In genomic region chr12:5139751-5140150, GRCh38 we compare ENCODE assay signal across 19 cellular contexts.
DNase-seq lines count a peak whose midpoint lies in the region; ATAC-seq, FAIRE-seq and TF ChIP-seq lines count a peak whose summit lies in the region.
"Had no signal": no experiment of that assay in that cellular context is flagged by ENCODE, and none has a peak within 500 bp of the region (broad histone marks: within the 10 kb centered on the region; RNA-seq: fewer than 3 reads in every experiment).

No MANE protein-coding gene starts in this region.

- in situ Hi-C loops in IMR-90 (cut with MboI; ENCODE audit: low sequenced_read_pairs), result no loop called here

- 0 out of 2 replicates have a peak overlapping the region, but pooled peaks have one; percentile 14 for H3K23ac ChIP-seq in IMR-90 (ENCODE audit: low read depth, low read length)
- no peak overlapping the region for H3K23ac ChIP-seq in H1 (ENCODE audit: insufficient read length)

- WGBS in IMR-90 (ENCODE audit: extremely low coverage in 2 of 2, insufficient read length in 1 of 2), 2 experiments, result 57% methylated on average over 1 of the region's 6 CpGs; no CpG with 5 or more reads in 1 of the 2 experiments
- WGBS in H1 (ENCODE audit: extremely low coverage in 1 of 2, insufficient coverage in 1 of 2, insufficient read length in 1 of 2, insufficient replicate concordance in 2 of 2, low coverage in 1 of 2, low lambda C conversion rate in 2 of 2, missing lambda C conversion rate in 1 of 2), 2 experiments, result 88% methylated on average over 6 of the region's 6 CpGs; no CpG with 5 or more reads in 1 of the 2 experiments

- DNase-seq in DMS53 (lab: John Stamatoyannopoulos, UW) (peak; percentile 72), DMS53 treated with DMSO at 0.1 percent for 48 hours (lab: John Stamatoyannopoulos, UW; ENCODE audit: unreplicated experiment) (no peak), IMR-90 (no peak), H1 (ENCODE audit: low read depth in 1 of 2, low spot score in 2 of 2) (no peak), thoracic aorta (ENCODE audit: low spot score) (no peak), PC-9 (no peak)
- DNase-seq: AML-193; Caco-2; CD4-positive, alpha-beta T cell; DMS79 treated with DMSO at 0.1 percent for 48 hours; GF-D8; H7 had no signal

- H3K9ac ChIP-seq in IMR-90 (ENCODE audit: low read depth, low read length) (no peak overlapping the region), H1 (replicated peaks in 1 of 4; ENCODE audit: extremely low read depth in 1 of 4, low read depth in 3 of 4, low read length in 3 of 4) (no peak overlapping the region)

- H3K4ac ChIP-seq in IMR-90 (ENCODE audit: low read depth, low read length) (peak overlapping the region; percentile 45; the same call in 1 of the 2 replicates), H1 (replicated peaks; ENCODE audit: insufficient read length, low read depth, low read length) (no peak overlapping the region)

- H3K4me3 ChIP-seq in IMR-90 (ENCODE audit: insufficient read depth, low read depth, low read length), result no peak overlapping the region
- no peak overlapping the region for H3K4me3 ChIP-seq in H1 (ENCODE audit: extremely low read depth in 1 of 4, insufficient read depth in 2 of 4, low read depth in 3 of 4, low read length in 4 of 4)
- no peak overlapping the region for H3K4me3 ChIP-seq in thoracic aorta
- H3K4me3 ChIP-seq in PC-9, result no peak overlapping the region
- H3K4me3 ChIP-seq: A549 had no signal

- dilution Hi-C loops in IMR-90 (cut with HindIII; ENCODE audit: low sequenced_read_pairs, unreplicated experiment), result no loop called here

- H3K23me2 ChIP-seq in H1 (ENCODE audit: low read depth, low read length), result peaks cover 2% of the 10 kb centered on the region; the same call in 1 of the 2 replicates

- no peaks in the 10 kb centered on the region for H3K79me2 ChIP-seq in H1 (ENCODE audit: control insufficient read depth in 1 of 2, insufficient read depth in 2 of 2, low read length in 2 of 2)
- no peaks in the 10 kb centered on the region for H3K79me2 ChIP-seq in PC-9 (ENCODE audit: low read depth)

- H2BK20ac ChIP-seq in IMR-90 (ENCODE audit: low read depth, low read length) (peak overlapping the region; percentile 29; the same call in 1 of the 2 replicates), H1 (ENCODE audit: low read length) (no peak overlapping the region)

- H3K9me2 ChIP-seq in PC-9 (ENCODE audit: insufficient read depth), result no peaks in the 10 kb centered on the region

- intact Hi-C loops in IMR-90 (cut with micrococcal nuclease), result no loop called here
- intact Hi-C loops in PC-9 (cut with micrococcal nuclease; ENCODE audit: unreplicated experiment), result no loop called here

- no peak overlapping the region for H3K56ac ChIP-seq in IMR-90 (ENCODE audit: extremely low read depth, insufficient read depth, low read length)
- H3K56ac ChIP-seq in H1 (replicated peaks; ENCODE audit: insufficient read length, low read depth, low read length), result no peak overlapping the region

- peak overlapping the region; percentile 76 for H2BK5ac ChIP-seq in IMR-90 (ENCODE audit: low read depth, low read length, poor library complexity, severe bottlenecking)
- 0 out of 2 replicates have a peak overlapping the region, but pooled peaks have one; percentile 11 for H2BK5ac ChIP-seq in H1 (ENCODE audit: low read depth, low read length)

- H3K18ac ChIP-seq in IMR-90 (ENCODE audit: low read depth, low read length) (peak overlapping the region; percentile 96; the same call in 1 of the 2 replicates), H1 (ENCODE audit: extremely low read depth, low read length) (no peak overlapping the region)

- CTCF ChIA-PET in IMR-90 (lab: Yijun Ruan, JAX), result interaction anchor here (1.6 kb wide), 1 partner anchor 12 kb away, joined by 7 read pairs; no protein-coding TSS in a partner anchor
- CTCF ChIA-PET in H1 (lab: Charles Lee; ENCODE audit: partially characterized antibody), result no interaction called here
- CTCF ChIA-PET in PC-9 (lab: Charles Lee), result no interaction called here

- ATAC-seq in IMR-90 (ENCODE audit: low read depth), result no peak
- ATAC-seq in thoracic aorta (ENCODE audit: insufficient number of reproducible peaks, low FRiP score, low read depth), result no peak
- no peak for ATAC-seq in HG03521 (IDR thresholded peaks at IDR 0.05; ENCODE audit: unreplicated experiment)
- ATAC-seq: A549, HCT116 had no signal

- H3K9me1 ChIP-seq in IMR-90 (ENCODE audit: insufficient read depth, low read length), result 0 out of 2 replicates have a peak, but pooled peaks cover 4% of the 10 kb centered on the region

- H3K27ac ChIP-seq in IMR-90 (ENCODE audit: insufficient read depth, low read length), result no peak overlapping the region
- no peak overlapping the region for H3K27ac ChIP-seq in H1 (ENCODE audit: low read depth, low read length)
- peak overlapping the region; percentile 8 to 87 for H3K27ac ChIP-seq in thoracic aorta
- H3K27ac ChIP-seq in PC-9, result no peak overlapping the region
- H3K27ac ChIP-seq: 22Rv1, A549, C4-2B, HL-60 had no signal

- TF ChIP-seq RAD21 in IMR-90 (IDR thresholded peaks at IDR 0.05; ENCODE audit: low read length), result no peak
- no peak for TF ChIP-seq RAD21 in H1 (IDR thresholded peaks at IDR 0.05 in 1 of 2, conservative IDR thresholded peaks at IDR 0.05 in 1 of 2; ENCODE audit: low read depth in 2 of 2, low read length in 2 of 2)

- TF ChIP-seq EP300 in H1 (IDR thresholded peaks at IDR 0.05; ENCODE audit: borderline replicate concordance in 1 of 2, low read depth in 2 of 2, low read length in 2 of 2), result no peak

- no peak overlapping the region for H2AK5ac ChIP-seq in IMR-90 (ENCODE audit: low read depth, low read length)
- H2AK5ac ChIP-seq in H1 (ENCODE audit: low read depth, low read length), result no peak overlapping the region

- H2AFZ ChIP-seq in IMR-90 (replicated peaks; ENCODE audit: low read length, poor library complexity), result no peak overlapping the region
- H2AFZ ChIP-seq in H1 (ENCODE audit: low read length), result no peak overlapping the region
- no peak overlapping the region for H2AFZ ChIP-seq in PC-9

- no peaks in the 10 kb centered on the region for H3K27me3 ChIP-seq in IMR-90 (ENCODE audit: control insufficient read depth, insufficient read depth, low read length)
- no peaks in the 10 kb centered on the region for H3K27me3 ChIP-seq in H1 (replicated peaks in 1 of 4; ENCODE audit: control insufficient read depth in 3 of 4, extremely low read depth in 1 of 4, insufficient read depth in 3 of 4, low read length in 3 of 4)
- H3K27me3 ChIP-seq in thoracic aorta (replicated peaks; ENCODE audit: insufficient read depth), result no peaks in the 10 kb centered on the region
- H3K27me3 ChIP-seq in PC-9 (ENCODE audit: insufficient read depth, low read depth), result no peaks in the 10 kb centered on the region

- H2BK12ac ChIP-seq in H1 (ENCODE audit: low read depth, low read length), result no peak overlapping the region

- H3K4me1 ChIP-seq in IMR-90 (ENCODE audit: control insufficient read depth, insufficient read depth, low read length) (peaks cover 15% of the 10 kb centered on the region), H1 (replicated peaks in 1 of 4; ENCODE audit: control insufficient read depth in 3 of 4, insufficient read depth in 4 of 4, low read length in 3 of 4) (peaks cover 0 to 5% (median 2%) of the 10 kb centered on the region in 4 experiments; a peak in 3 of 7 replicates), thoracic aorta (ENCODE audit: control insufficient read depth in 1 of 2, low read depth in 2 of 2) (peaks cover 13 to 19% of the 10 kb centered on the region in 2 donors), PC-9 (replicated peaks; ENCODE audit: insufficient read depth) (no peaks in the 10 kb centered on the region)
- H3K4me1 ChIP-seq: A549, Caco-2 had no signal

- H4K8ac ChIP-seq in IMR-90 (ENCODE audit: low read depth in 2 of 2, low read length in 2 of 2) (peak overlapping the region; percentile 6 to 83; a peak in 2 of 4 replicates), H1 (ENCODE audit: extremely low read depth, insufficient read depth, low read length) (no peak overlapping the region)

- no peaks in the 10 kb centered on the region for H3F3A ChIP-seq in PC-9 (ENCODE audit: insufficient read depth, low read depth)

- H4K20me1 ChIP-seq in IMR-90 (ENCODE audit: insufficient read depth, low read length) (no peaks in the 10 kb centered on the region), H1 (replicated peaks in 1 of 2; ENCODE audit: control insufficient read depth in 1 of 2, insufficient read depth in 2 of 2, low read length in 2 of 2) (no peaks in the 10 kb centered on the region), PC-9 (ENCODE audit: insufficient read depth) (no peaks in the 10 kb centered on the region)

- H3K36me3 ChIP-seq in IMR-90 (ENCODE audit: control insufficient read depth, insufficient read depth, low read length) (no peaks in the 10 kb centered on the region), H1 (ENCODE audit: control insufficient read depth in 2 of 4, insufficient read depth in 4 of 4, low read length in 3 of 4) (peaks cover 0 to 7% (median 0%) of the 10 kb centered on the region in 4 experiments; a peak in 2 of 8 replicates), thoracic aorta (no peaks in the 10 kb centered on the region), PC-9 (ENCODE audit: low read depth) (no peaks in the 10 kb centered on the region)

- no peak overlapping the region for H2AK9ac ChIP-seq in IMR-90 (replicated peaks; ENCODE audit: low read depth, low read length, poor library complexity)

- FAIRE-seq in H1 (lab: Jason Lieb, UNC), result no peak
- FAIRE-seq: A549, D721Med had no signal

- no peak for TF ChIP-seq POLR2A in IMR-90 (IDR thresholded peaks at IDR 0.05; ENCODE audit: low read depth, low read length)
- no peak for TF ChIP-seq POLR2A in H1 (IDR thresholded peaks at IDR 0.05; ENCODE audit: control extremely low read depth in 1 of 2, low read depth in 2 of 2, low read length in 2 of 2)

- POLR2A ChIA-PET in IMR-90 (lab: Charles Lee; ENCODE audit: unreplicated experiment) (no interaction called here), H1 (lab: Charles Lee; ENCODE audit: partially characterized antibody) (interaction anchor here (1.5 kb wide), 1 partner anchor 15 kb away, joined by 3 read pairs; no protein-coding TSS in a partner anchor), PC-9 (lab: Charles Lee; ENCODE audit: unreplicated experiment) (no interaction called here)

- H3K4me2 ChIP-seq in IMR-90 (ENCODE audit: low read depth, low read length), result no peak overlapping the region
- no peak overlapping the region for H3K4me2 ChIP-seq in H1 (ENCODE audit: insufficient read depth in 1 of 2, low read depth in 2 of 2, low read length in 2 of 2)
- no peak overlapping the region for H3K4me2 ChIP-seq in PC-9
- H3K4me2 ChIP-seq: A549 had no signal

- TF ChIP-seq CTCF in IMR-90 (conservative IDR thresholded peaks at IDR 0.05; ENCODE audit: low read depth, low read length), result no peak
- no peak for TF ChIP-seq CTCF in H1 (IDR thresholded peaks at IDR 0.05; ENCODE audit: control extremely low read depth in 1 of 3, insufficient read depth in 1 of 3, low read depth in 1 of 3, low read length in 3 of 3)
- no peak for TF ChIP-seq CTCF in thoracic aorta (IDR thresholded peaks at IDR 0.05)
- TF ChIP-seq CTCF in PC-9 (conservative IDR thresholded peaks at IDR 0.05), result no peak

- no peak overlapping the region for H3K14ac ChIP-seq in IMR-90 (replicated peaks; ENCODE audit: low read depth, low read length)
- H3K14ac ChIP-seq in H1 (ENCODE audit: insufficient read length), result no peak overlapping the region

- H2BK120ac ChIP-seq in IMR-90 (ENCODE audit: low read depth, low read length) (peak overlapping the region; percentile 50; the same call in 1 of the 2 replicates), H1 (replicated peaks; ENCODE audit: low read depth, low read length) (no peak overlapping the region)

- H2BK15ac ChIP-seq in IMR-90 (ENCODE audit: low read depth, low read length), result no peak overlapping the region
- H2BK15ac ChIP-seq in H1 (ENCODE audit: low read length), result no peak overlapping the region

- H3K9me3 ChIP-seq in IMR-90 (ENCODE audit: control insufficient read depth, insufficient read depth, low read length) (no peaks in the 10 kb centered on the region), H1 (ENCODE audit: insufficient read depth in 2 of 2, low read depth in 1 of 2, low read length in 1 of 2) (peaks cover 3% of the 10 kb centered on the region in 2 experiments; a peak in 1 of 4 replicates), thoracic aorta (no peaks in the 10 kb centered on the region), PC-9 (ENCODE audit: insufficient read depth, low read depth) (no peaks in the 10 kb centered on the region)
- H3K9me3 ChIP-seq: A549 had no signal

- no TSS peak for BruUV-seq in IMR-90 (replicated peaks; lab: Mats Ljungman, UMichigan)
- no TSS peak for BruUV-seq in PC-9 (replicated peaks; lab: Mats Ljungman, UMichigan)

- H4K91ac ChIP-seq in IMR-90 (ENCODE audit: insufficient read depth, low read depth, low read length) (no peak overlapping the region), H1 (replicated peaks; ENCODE audit: insufficient read length, low read length) (no peak overlapping the region)

- H3K79me1 ChIP-seq in IMR-90 (ENCODE audit: low read depth in 1 of 2, low read length in 2 of 2), result no peaks in the 10 kb centered on the region
- H3K79me1 ChIP-seq in H1 (ENCODE audit: low read depth, low read length), result 0 out of 2 replicates have a peak, but pooled peaks cover 2% of the 10 kb centered on the region

- H4K5ac ChIP-seq in IMR-90 (ENCODE audit: low read depth, low read length) (peak overlapping the region; percentile 96; the same call in 1 of the 2 replicates), H1 (ENCODE audit: insufficient read length, low read depth, low read length) (no peak overlapping the region)

Comparison
In these comparisons a context has a peak if more than half of its experiments do, and no peak if none do; other contexts are left out.
1. H3K27ac ChIP-seq: peak in thoracic aorta (2 of 2); none in IMR-90 (single experiment), H1 (single experiment) and PC-9 (single experiment).